In the genomic region with DNA sequence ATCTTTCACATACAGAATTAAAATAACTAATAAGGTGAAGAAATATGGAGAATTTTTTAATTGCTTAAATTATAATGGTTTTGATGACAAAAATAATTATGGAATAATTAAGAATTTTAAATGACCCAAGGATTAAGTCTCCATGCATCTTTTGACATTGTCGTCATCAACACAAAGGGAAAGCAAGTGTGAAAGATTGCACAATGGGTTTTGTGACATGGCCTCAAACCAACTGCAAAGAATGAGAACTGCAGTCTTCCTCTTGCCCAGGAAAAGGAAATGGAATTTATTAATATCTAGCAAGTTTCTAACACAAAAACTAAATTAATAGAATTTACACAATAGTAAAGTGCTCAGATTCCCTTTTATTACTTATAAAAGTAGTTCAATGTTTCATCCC, we compare ENCODE assay signal across 20 cellular contexts.
"Had no signal": no experiment of that assay in that cellular context is flagged by ENCODE, and none has a peak within 500 bp of the region (broad histone marks: within the 10 kb centered on the region; RNA-seq: fewer than 3 reads in every experiment).

No MANE protein-coding gene starts in this region.

- H3K36me3 Mint-ChIP-seq: naive B cell; stimulated activated naive B cell treated with anti-CD40 and anti-IgM and Interleukin-4, amounts not matched to agents 10 μg/mL and 1 μg/mL and 100 μg/mL, for 72 hours had no signal

- H3K36me3 ChIP-seq: adrenal gland, gastroesophageal sphincter, lower lobe of right lung, neutrophil, spleen had no signal

- H3K4me2 ChIP-seq: hepatocyte had no signal

- H3K27me3 Mint-ChIP-seq: naive B cell; progenitor cell of endocrine pancreas; stimulated activated naive B cell treated with anti-CD40 and anti-IgM and Interleukin-4, amounts not matched to agents 10 μg/mL and 1 μg/mL and 100 μg/mL, for 72 hours; T-helper 17 cell had no signal

- H3K27ac Mint-ChIP-seq: activated T-helper 2 cell treated with anti-CD3 and anti-CD28 coated beads, Interferon-gamma antibody, Interleukin-2, Interleukin-4, amounts not matched to agents 10 μg/mL and 5 μg/mL and 100 μg/mL, durations not matched to agents 14 hours and 24 hours and 36 hours; progenitor cell of endocrine pancreas; stimulated activated naive B cell treated with anti-CD40 and anti-IgM and Interleukin-4, amounts not matched to agents 10 μg/mL and 1 μg/mL and 100 μg/mL, for 72 hours; T-helper 17 cell had no signal

- H3K27ac ChIP-seq: adrenal gland, coronary artery, gastroesophageal sphincter, hepatocyte, lower lobe of right lung, neutrophil had no signal

- H2AFZ ChIP-seq: hepatocyte had no signal

- H3K79me2 ChIP-seq: hepatocyte had no signal

- H3K9me3 ChIP-seq: adrenal gland, gastroesophageal sphincter, lower lobe of right lung, neutrophil, spleen had no signal

- H3K4me1 ChIP-seq: lower lobe of right lung had no signal

- H3K4me3 Mint-ChIP-seq: naive B cell; stimulated activated naive B cell treated with anti-CD40 and anti-IgM and Interleukin-4, amounts not matched to agents 10 μg/mL and 1 μg/mL and 100 μg/mL, for 72 hours; T-helper 17 cell had no signal

- H3K4me3 ChIP-seq: adrenal gland, coronary artery, gastroesophageal sphincter, hepatocyte, lower lobe of right lung, spleen had no signal

- H3K27me3 ChIP-seq: adrenal gland, gastroesophageal sphincter, hepatocyte, neutrophil, spleen had no signal

- DNase-seq: activated CD4-positive, alpha-beta T cell treated with anti-CD3 and anti-CD28 coated beads, Interleukin-2, amount 50 U/mL, for 1 hour; activated naive CD4-positive, alpha-beta T cell treated with anti-CD3 and anti-CD28 coated beads, Interleukin-2, amount 50 U/mL, for 16 hours; adrenal gland; central memory CD4-positive, alpha-beta T cell; effector memory CD4-positive, alpha-beta T cell; lower lobe of right lung; naive B cell; right cardiac atrium; spleen; stimulated activated CD4-positive, alpha-beta T cell treated with anti-CD3 and anti-CD28 coated beads, Interleukin-1b, Interleukin-23, amount 100 ng/mL, for 48 hours; stimulated activated naive B cell treated with anti-CD40 and anti-IgM and Interleukin-4, amounts not matched to agents 10 μg/mL and 1 μg/mL and 100 μg/mL, for 72 hours; substantia nigra; T-helper 17 cell; trophoblast cell had no signal

- H3K9me3 Mint-ChIP-seq: activated T-helper 2 cell treated with anti-CD3 and anti-CD28 coated beads, Interferon-gamma antibody, Interleukin-2, Interleukin-4, amounts not matched to agents 10 μg/mL and 5 μg/mL and 100 μg/mL, durations not matched to agents 14 hours and 24 hours and 36 hours; naive B cell had no signal
